14 cellular contexts compared by ENCODE assay signal in genomic region chr3:4432233-4432632, GRCh38. TPM values are rescaled to one million over a fixed set of nuclear protein-coding genes. Genes with fewer than 3 reads are reported as not detected.
DNase-seq lines count a peak whose midpoint lies in the region; ATAC-seq and TF ChIP-seq lines count a peak whose summit lies in the region.
"Had no signal": no experiment of that assay in that cellular context is flagged by ENCODE, and none has a peak within 500 bp of the region (broad histone marks: within the 10 kb centered on the region; RNA-seq: fewer than 3 reads in every experiment).

No MANE protein-coding gene starts in this region.

- no peak for ATAC-seq in GM18870 (IDR thresholded peaks at IDR 0.05; ENCODE audit: unreplicated experiment)
- ATAC-seq: HepG2 had no signal

- no peak overlapping the region for H3K27ac ChIP-seq in endodermal cell (ENCODE audit: low read depth, low read length)
- H3K27ac ChIP-seq: BLaER1 treated with 17β-estradiol and CSF1 and Interleukin-3, amounts not matched to agents 10 nM and 100 nM; GM23248 had no signal

- H3K4me1 Mint-ChIP-seq in activated naive CD8-positive, alpha-beta T cell (ENCODE audit: low read depth), result peaks cover 4% of the 10 kb centered on the region
- H3K4me1 Mint-ChIP-seq in activated naive CD8-positive, alpha-beta T cell treated with anti-CD3 and anti-CD28 coated beads for 36 hours, result peaks cover 2% of the 10 kb centered on the region
- H3K4me1 Mint-ChIP-seq in endodermal cell, result peaks cover 18% of the 10 kb centered on the region

- H3K9me3 ChIP-seq in endodermal cell (ENCODE audit: control insufficient read depth, low read length), result peaks cover 18% of the 10 kb centered on the region
- H3K9me3 ChIP-seq: HAP-1 had no signal

- H3K4me3 ChIP-seq in endodermal cell (ENCODE audit: low read length), result no peak overlapping the region
- H3K4me3 ChIP-seq: BLaER1 treated with 17β-estradiol and CSF1 and Interleukin-3, amounts not matched to agents 10 nM and 100 nM; GM23248; HAP-1 had no signal

- H3K4me1 ChIP-seq in endodermal cell (ENCODE audit: control insufficient read depth, insufficient read depth, low read length), result no peaks in the 10 kb centered on the region
- H3K4me1 ChIP-seq: HAP-1 had no signal

- peak overlapping the region; percentile 10 for H3K27ac Mint-ChIP-seq in activated naive CD8-positive, alpha-beta T cell
- no peak overlapping the region for H3K27ac Mint-ChIP-seq in activated naive CD8-positive, alpha-beta T cell treated with anti-CD3 and anti-CD28 coated beads for 36 hours
- H3K27ac Mint-ChIP-seq in endodermal cell, result no peak overlapping the region
- H3K27ac Mint-ChIP-seq: CD4-positive, CD25-positive, alpha-beta regulatory T cell had no signal

- no peak overlapping the region for H3K4me3 Mint-ChIP-seq in activated naive CD8-positive, alpha-beta T cell
- H3K4me3 Mint-ChIP-seq in activated naive CD8-positive, alpha-beta T cell treated with anti-CD3 and anti-CD28 coated beads for 36 hours, result no peak overlapping the region
- H3K4me3 Mint-ChIP-seq in endodermal cell, result no peak overlapping the region
- H3K4me3 Mint-ChIP-seq: CD4-positive, CD25-positive, alpha-beta regulatory T cell had no signal

- no peaks in the 10 kb centered on the region for H3K27me3 Mint-ChIP-seq in activated naive CD8-positive, alpha-beta T cell
- no peaks in the 10 kb centered on the region for H3K27me3 Mint-ChIP-seq in activated naive CD8-positive, alpha-beta T cell treated with anti-CD3 and anti-CD28 coated beads for 36 hours
- peaks cover 9% of the 10 kb centered on the region for H3K27me3 Mint-ChIP-seq in endodermal cell (ENCODE audit: insufficient read depth)
- H3K27me3 Mint-ChIP-seq: CD4-positive, CD25-positive, alpha-beta regulatory T cell had no signal

- no peaks in the 10 kb centered on the region for H3K27me3 ChIP-seq in endodermal cell (ENCODE audit: control insufficient read depth, insufficient read depth, low read length, poor library complexity, severe bottlenecking)
- H3K27me3 ChIP-seq: BLaER1 treated with 17β-estradiol and CSF1 and Interleukin-3, amounts not matched to agents 10 nM and 100 nM had no signal

- peaks cover 32% of the 10 kb centered on the region for H3K36me3 Mint-ChIP-seq in activated naive CD8-positive, alpha-beta T cell
- peaks cover 17% of the 10 kb centered on the region for H3K36me3 Mint-ChIP-seq in activated naive CD8-positive, alpha-beta T cell treated with anti-CD3 and anti-CD28 coated beads for 36 hours
- H3K36me3 Mint-ChIP-seq in endodermal cell (ENCODE audit: low read depth), result peaks cover 13% of the 10 kb centered on the region

- no peak for DNase-seq in activated naive CD8-positive, alpha-beta T cell treated with anti-CD3 and anti-CD28 coated beads for 36 hours
- DNase-seq in endodermal cell (peak; percentile 50), iPS-NIHi7 (ENCODE audit: extremely low spot score) (peak; percentile 22), NCI-H2196 (lab: John Stamatoyannopoulos, UW; ENCODE audit: unreplicated experiment) (no peak), NCI-H1048 (lab: John Stamatoyannopoulos, UW) (no peak)
- DNase-seq: ACHN; CD4-positive, CD25-positive, alpha-beta regulatory T cell; DMS53; GM23248 had no signal

- TF ChIP-seq CTCF in endodermal cell (conservative IDR thresholded peaks at IDR 0.05), result no peak

- no peak overlapping the region for H3K9ac ChIP-seq in endodermal cell (ENCODE audit: extremely low read depth, low read length, poor library complexity, severe bottlenecking)
- H3K9ac ChIP-seq: BLaER1 treated with 17β-estradiol and CSF1 and Interleukin-3, amounts not matched to agents 10 nM and 100 nM; GM23248 had no signal

- no peaks in the 10 kb centered on the region for H3K36me3 ChIP-seq in endodermal cell (ENCODE audit: control insufficient read depth, insufficient read depth, low read length)
- H3K36me3 ChIP-seq: HAP-1 had no signal

- H3K9me3 Mint-ChIP-seq in activated naive CD8-positive, alpha-beta T cell (ENCODE audit: low read depth), result peaks cover 6% of the 10 kb centered on the region
- no peaks in the 10 kb centered on the region for H3K9me3 Mint-ChIP-seq in activated naive CD8-positive, alpha-beta T cell treated with anti-CD3 and anti-CD28 coated beads for 36 hours
- peaks cover 12% of the 10 kb centered on the region for H3K9me3 Mint-ChIP-seq in endodermal cell

RNA-seq across cellular contexts. Expression of gene SUMF1, which starts 34.8 kb away (rescaled TPM):
- total RNA-seq in activated naive CD8-positive, alpha-beta T cell treated with anti-CD3 and anti-CD28 coated beads for 36 hours, result 1 to 10 TPM; 6.3 to 7.1 TPM
- 10 to 100 TPM; 18.4 to 18.6 TPM for total RNA-seq in endodermal cell
- polyA plus RNA-seq in endodermal cell (2013, experiment 1 of 2), result 9.8 TPM
- polyA plus RNA-seq in endodermal cell (2013, experiment 2 of 2), result 10.0 TPM

Comparison
In these comparisons a context has a peak if more than half of its experiments do, and no peak if none do; other contexts are left out.
1. DNase-seq: peak in endodermal cell (single experiment) and iPS-NIHi7 (single experiment); none in activated naive CD8-positive, alpha-beta T cell treated with anti-CD3 and anti-CD28 coated beads for 36 hours (single experiment), NCI-H2196 (single experiment) and NCI-H1048 (single experiment).